ENCODE assay signal across 26 cellular contexts in the genomic region with DNA sequence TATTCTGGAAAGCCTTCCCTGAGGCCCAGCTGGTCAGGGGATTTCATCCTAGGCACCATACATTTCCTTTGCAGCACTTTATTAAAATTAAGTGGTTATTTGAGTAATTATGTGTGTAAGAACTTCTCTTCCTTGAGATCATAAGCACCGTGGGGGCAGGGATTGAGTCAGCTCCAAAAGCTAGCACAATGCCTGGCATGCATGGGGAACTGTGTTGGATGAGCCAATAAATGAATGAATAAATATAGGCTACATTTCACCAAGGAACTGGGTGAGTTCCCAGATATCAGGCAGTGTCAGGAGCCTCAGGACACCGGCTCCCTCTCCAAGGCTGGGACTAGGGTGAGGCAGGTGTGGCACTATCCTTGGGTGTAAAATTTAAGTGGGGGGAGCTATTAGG.
"Had no signal": no experiment of that assay in that cellular context is flagged by ENCODE, and none has a peak within 500 bp of the region (broad histone marks: within the 10 kb centered on the region; RNA-seq: fewer than 3 reads in every experiment).

No MANE protein-coding gene starts in this region.

- H3K27ac ChIP-seq: adrenal gland, body of pancreas, ovary, stomach, thyroid gland, upper lobe of left lung had no signal

- DNase-seq: activated CD4-positive, alpha-beta T cell treated with anti-CD3 and anti-CD28 coated beads for 36 hours; activated CD4-positive, CD25-positive, alpha-beta regulatory T cell; activated CD8-positive, alpha-beta memory T cell treated with anti-CD3 and anti-CD28 coated beads, Interleukin-2, amount 10 ng/mL, durations not matched to agents 7 days and 5 days; activated CD8-positive, alpha-beta T cell treated with anti-CD3 and anti-CD28 coated beads, Interleukin-2, amount 10 ng/mL, durations not matched to agents 7 days and 5 days; activated effector memory CD4-positive, alpha-beta T cell treated with anti-CD3 and anti-CD28 coated beads, Interleukin-2, amount 50 U/mL, for 16 hours; activated naive CD4-positive, alpha-beta T cell treated with anti-CD3 and anti-CD28 coated beads for 36 hours; activated naive CD8-positive, alpha-beta T cell treated with anti-CD3 and anti-CD28 coated beads for 36 hours; adrenal gland; aorta; body of pancreas; caudate nucleus; cortex of kidney; effector memory CD8-positive, alpha-beta T cell; erythroblast; naive thymus-derived CD4-positive, alpha-beta T cell; ovary; stimulated activated CD4-positive, alpha-beta T cell treated with anti-CD3 and anti-CD28 coated beads, Interleukin-15, amount 100 ng/mL, for 24 hours; stimulated activated CD4-positive, alpha-beta T cell treated with anti-CD3 and anti-CD28 coated beads, Interleukin-2, amount 100 ng/mL, for 24 hours; stimulated activated naive B cell treated with anti-CD40 and anti-IgM and Interleukin-4, amounts not matched to agents 10 μg/mL and 1 μg/mL and 100 μg/mL, for 72 hours; stomach; T-helper 1 cell; thyroid gland; upper lobe of left lung had no signal

- H3K4me1 ChIP-seq: adrenal gland, body of pancreas, stomach, thyroid gland, upper lobe of left lung had no signal

- H3K9me3 Mint-ChIP-seq: activated naive CD4-positive, alpha-beta T cell treated with anti-CD3 and anti-CD28 coated beads for 36 hours; activated naive CD8-positive, alpha-beta T cell treated with anti-CD3 and anti-CD28 coated beads for 36 hours; effector memory CD8-positive, alpha-beta T cell; T-helper 2 cell treated with Interferon-gamma antibody and Interleukin-4, amounts not matched to agents 5 μg/mL and 100 μg/mL, for 36 hours had no signal

- H3K4me3 ChIP-seq: adrenal gland, body of pancreas, ovary, stomach, thyroid gland, upper lobe of left lung had no signal

- H3K9me3 ChIP-seq: adrenal gland, body of pancreas, stomach, thyroid gland, upper lobe of left lung had no signal

- H3K4me1 Mint-ChIP-seq: activated CD4-positive, alpha-beta T cell treated with anti-CD3 and anti-CD28 coated beads for 36 hours; activated CD8-positive, alpha-beta memory T cell treated with anti-CD3 and anti-CD28 coated beads, Interleukin-2, amount 10 ng/mL, durations not matched to agents 7 days and 5 days; activated naive CD8-positive, alpha-beta T cell treated with anti-CD3 and anti-CD28 coated beads for 36 hours; mesothelial cell of epicardium; naive thymus-derived CD4-positive, alpha-beta T cell; stimulated activated naive B cell treated with anti-CD40 and anti-IgM and Interleukin-4, amounts not matched to agents 10 μg/mL and 1 μg/mL and 100 μg/mL, for 72 hours had no signal

- H3K27me3 ChIP-seq: body of pancreas, ovary, thyroid gland, upper lobe of left lung had no signal

- ATAC-seq: activated CD4-positive, alpha-beta T cell treated with anti-CD3 and anti-CD28 coated beads for 36 hours; activated CD8-positive, alpha-beta memory T cell treated with anti-CD3 and anti-CD28 coated beads, Interleukin-2, amount 10 ng/mL, durations not matched to agents 7 days and 5 days; activated CD8-positive, alpha-beta T cell treated with anti-CD3 and anti-CD28 coated beads, Interleukin-2, amount 10 ng/mL, durations not matched to agents 7 days and 5 days; body of pancreas; effector memory CD8-positive, alpha-beta T cell; naive thymus-derived CD4-positive, alpha-beta T cell; stimulated activated naive B cell treated with anti-CD40 and anti-IgM and Interleukin-4, amounts not matched to agents 10 μg/mL and 1 μg/mL and 100 μg/mL, for 72 hours had no signal

- H3K36me3 ChIP-seq: adrenal gland, ovary, stomach, thyroid gland, upper lobe of left lung had no signal

- H3K27ac Mint-ChIP-seq: activated CD4-positive, alpha-beta T cell treated with anti-CD3 and anti-CD28 coated beads for 36 hours; activated CD8-positive, alpha-beta memory T cell treated with anti-CD3 and anti-CD28 coated beads, Interleukin-2, amount 10 ng/mL, durations not matched to agents 7 days and 5 days; activated CD8-positive, alpha-beta T cell treated with anti-CD3 and anti-CD28 coated beads, Interleukin-2, amount 10 ng/mL, durations not matched to agents 7 days and 5 days; activated naive CD4-positive, alpha-beta T cell treated with anti-CD3 and anti-CD28 coated beads for 36 hours; activated naive CD8-positive, alpha-beta T cell treated with anti-CD3 and anti-CD28 coated beads for 36 hours; effector memory CD8-positive, alpha-beta T cell; mesothelial cell of epicardium; naive thymus-derived CD4-positive, alpha-beta T cell; progenitor cell of endocrine pancreas; stimulated activated naive B cell treated with anti-CD40 and anti-IgM and Interleukin-4, amounts not matched to agents 10 μg/mL and 1 μg/mL and 100 μg/mL, for 72 hours; T-helper 2 cell treated with Interferon-gamma antibody and Interleukin-4, amounts not matched to agents 5 μg/mL and 100 μg/mL, for 36 hours had no signal

- H3K4me3 Mint-ChIP-seq: activated CD4-positive, alpha-beta T cell treated with anti-CD3 and anti-CD28 coated beads for 36 hours; activated CD8-positive, alpha-beta memory T cell treated with anti-CD3 and anti-CD28 coated beads, Interleukin-2, amount 10 ng/mL, durations not matched to agents 7 days and 5 days; activated CD8-positive, alpha-beta T cell treated with anti-CD3 and anti-CD28 coated beads, Interleukin-2, amount 10 ng/mL, durations not matched to agents 7 days and 5 days; activated naive CD4-positive, alpha-beta T cell treated with anti-CD3 and anti-CD28 coated beads for 36 hours; activated naive CD8-positive, alpha-beta T cell treated with anti-CD3 and anti-CD28 coated beads for 36 hours; effector memory CD8-positive, alpha-beta T cell; mesothelial cell of epicardium; naive thymus-derived CD4-positive, alpha-beta T cell; stimulated activated naive B cell treated with anti-CD40 and anti-IgM and Interleukin-4, amounts not matched to agents 10 μg/mL and 1 μg/mL and 100 μg/mL, for 72 hours; T-helper 2 cell treated with Interferon-gamma antibody and Interleukin-4, amounts not matched to agents 5 μg/mL and 100 μg/mL, for 36 hours had no signal

- H3K36me3 Mint-ChIP-seq: activated CD8-positive, alpha-beta memory T cell treated with anti-CD3 and anti-CD28 coated beads, Interleukin-2, amount 10 ng/mL, durations not matched to agents 7 days and 5 days; activated naive CD8-positive, alpha-beta T cell treated with anti-CD3 and anti-CD28 coated beads for 36 hours; mesothelial cell of epicardium; stimulated activated naive B cell treated with anti-CD40 and anti-IgM and Interleukin-4, amounts not matched to agents 10 μg/mL and 1 μg/mL and 100 μg/mL, for 72 hours had no signal

- H3K27me3 Mint-ChIP-seq: activated CD8-positive, alpha-beta memory T cell treated with anti-CD3 and anti-CD28 coated beads, Interleukin-2, amount 10 ng/mL, durations not matched to agents 7 days and 5 days had no signal
